In genomic region chr9:36207016-36207415, GRCh38 we compare ENCODE assay signal across 12 cellular contexts. TPM values are rescaled to one million over a fixed set of nuclear protein-coding genes. Genes with fewer than 3 reads are reported as not detected.
DNase-seq lines count a peak whose midpoint lies in the region; ATAC-seq and TF ChIP-seq lines count a peak whose summit lies in the region.
"Had no signal": no experiment of that assay in that cellular context is flagged by ENCODE, and none has a peak within 500 bp of the region (broad histone marks: within the 10 kb centered on the region; RNA-seq: fewer than 3 reads in every experiment).

No MANE protein-coding gene starts in this region.

- WGBS in adrenal gland, 4 donors = 56 to 75% (median 70%) methylated on average over 4 of the region's 4 CpGs
- 75 to 85% (median 83%) methylated on average over 4 of the region's 4 CpGs for WGBS in stomach, 5 donors

- peaks cover 32 to 42% of the 10 kb centered on the region in 2 donors for H3K4me1 ChIP-seq in adrenal gland (replicated peaks in 1 of 2)
- H3K4me1 ChIP-seq in stomach = peaks cover 0 to 53% (median 34%) of the 10 kb centered on the region in 4 donors
- H3K4me1 ChIP-seq in colonic mucosa = no peaks in the 10 kb centered on the region

- H3K4me3 ChIP-seq in adrenal gland = no peak overlapping the region
- no peak overlapping the region for H3K4me3 ChIP-seq in stomach
- H3K4me3 ChIP-seq in colonic mucosa = no peak overlapping the region
- H3K4me3 ChIP-seq: suprapubic skin had no signal

- TF ChIP-seq CTCF in adrenal gland (IDR thresholded peaks at IDR 0.05) (no peak), stomach (IDR thresholded peaks at IDR 0.05) (no peak), colonic mucosa (IDR thresholded peaks at IDR 0.05) (no peak)

- TF ChIP-seq EP300 in stomach (IDR thresholded peaks at IDR 0.05) = no peak

- no peak overlapping the region for H3K4me3 Mint-ChIP-seq in activated CD8-positive, alpha-beta memory T cell treated with anti-CD3 and anti-CD28 coated beads, Interleukin-2, amount 10 ng/mL, durations not matched to agents 7 days and 5 days
- no peak overlapping the region for H3K4me3 Mint-ChIP-seq in stimulated activated naive CD8-positive, alpha-beta T cell treated with anti-CD3 and anti-CD28 coated beads, Interleukin-15, amount 100 ng/mL, for 72 hours

- CTCF ChIA-PET in activated CD8-positive, alpha-beta memory T cell treated with anti-CD3 and anti-CD28 coated beads, Interleukin-2, amount 10 ng/mL, durations not matched to agents 7 days and 5 days (lab: Charles Lee) = interaction anchor here (0.6 to 0.9 kb wide), 3 partner anchors 13 to 104 kb away, joined by 3 read pairs; no protein-coding TSS in a partner anchor

- H3K36me3 Mint-ChIP-seq in activated CD8-positive, alpha-beta memory T cell treated with anti-CD3 and anti-CD28 coated beads, Interleukin-2, amount 10 ng/mL, durations not matched to agents 7 days and 5 days = peaks cover 77% of the 10 kb centered on the region

- peak overlapping the region; percentile 74 for H3K27ac Mint-ChIP-seq in activated CD8-positive, alpha-beta memory T cell treated with anti-CD3 and anti-CD28 coated beads, Interleukin-2, amount 10 ng/mL, durations not matched to agents 7 days and 5 days
- peak overlapping the region; percentile 81 to 93 for H3K27ac Mint-ChIP-seq in stimulated activated naive CD8-positive, alpha-beta T cell treated with anti-CD3 and anti-CD28 coated beads, Interleukin-15, amount 100 ng/mL, for 72 hours

- no peak for DNase-seq in activated CD8-positive, alpha-beta memory T cell treated with anti-CD3 and anti-CD28 coated beads, Interleukin-2, amount 10 ng/mL, durations not matched to agents 7 days and 5 days
- DNase-seq in activated CD8-positive, alpha-beta memory T cell treated with anti-CD3 and anti-CD28 coated beads for 24 hours = no peak
- DNase-seq in adrenal gland (no peak), islet precursor cell (peak; percentile 53), stomach (no peak), colonic mucosa (no peak)
- DNase-seq in stimulated activated naive CD8-positive, alpha-beta T cell treated with anti-CD3 and anti-CD28 coated beads, Interleukin-15, amount 100 ng/mL, for 72 hours = no peak
- DNase-seq: central memory CD4-positive, alpha-beta T cell; NCI-H446 treated with DMSO at 0.1 percent for 48 hours; small intestine had no signal

- intact Hi-C loops in adrenal gland (cut with DNase I) = no loop called here
- intact Hi-C loops in stomach (cut with DNase I; ENCODE audit: low total_unique reads) = no loop called here
- intact Hi-C loops in colonic mucosa (cut with DNase I) = no loop called here

- no peak for TF ChIP-seq POLR2A in adrenal gland (IDR thresholded peaks at IDR 0.05)
- TF ChIP-seq POLR2A in stomach (IDR thresholded peaks at IDR 0.05) = no peak

- H3K9ac ChIP-seq in colonic mucosa (ENCODE audit: low read depth in 2 of 2, low read length in 2 of 2) = no peak overlapping the region

- H3K27me3 Mint-ChIP-seq in activated CD8-positive, alpha-beta memory T cell treated with anti-CD3 and anti-CD28 coated beads, Interleukin-2, amount 10 ng/mL, durations not matched to agents 7 days and 5 days = no peaks in the 10 kb centered on the region
- H3K27me3 Mint-ChIP-seq in stimulated activated naive CD8-positive, alpha-beta T cell treated with anti-CD3 and anti-CD28 coated beads, Interleukin-15, amount 100 ng/mL, for 72 hours = no peaks in the 10 kb centered on the region

- H3K4me1 Mint-ChIP-seq in activated CD8-positive, alpha-beta memory T cell treated with anti-CD3 and anti-CD28 coated beads, Interleukin-2, amount 10 ng/mL, durations not matched to agents 7 days and 5 days = peaks cover 57% of the 10 kb centered on the region
- peaks cover 46% of the 10 kb centered on the region for H3K4me1 Mint-ChIP-seq in stimulated activated naive CD8-positive, alpha-beta T cell treated with anti-CD3 and anti-CD28 coated beads, Interleukin-15, amount 100 ng/mL, for 72 hours

- H3K9me3 Mint-ChIP-seq in activated CD8-positive, alpha-beta memory T cell treated with anti-CD3 and anti-CD28 coated beads, Interleukin-2, amount 10 ng/mL, durations not matched to agents 7 days and 5 days (ENCODE audit: low read depth) = no peaks in the 10 kb centered on the region
- H3K9me3 Mint-ChIP-seq in stimulated activated naive CD8-positive, alpha-beta T cell treated with anti-CD3 and anti-CD28 coated beads, Interleukin-15, amount 100 ng/mL, for 72 hours = no peaks in the 10 kb centered on the region

- peak overlapping the region in 3 of 5 donors; percentile 9 to 79 (median 63) for H3K27ac ChIP-seq in adrenal gland
- peak overlapping the region in 1 of 5 donors; percentile 13 for H3K27ac ChIP-seq in stomach
- no peak overlapping the region for H3K27ac ChIP-seq in colonic mucosa
- H3K27ac ChIP-seq: suprapubic skin had no signal

- peaks cover 0 to 94% of the 10 kb centered on the region in 2 donors for H3K36me3 ChIP-seq in adrenal gland (replicated peaks in 1 of 2)
- H3K36me3 ChIP-seq in stomach = peaks cover 91 to 100% (median 100%) of the 10 kb centered on the region in 4 donors
- H3K36me3 ChIP-seq in colonic mucosa = peaks cover 16% of the 10 kb centered on the region

- no peaks in the 10 kb centered on the region for H3K27me3 ChIP-seq in adrenal gland
- no peaks in the 10 kb centered on the region for H3K27me3 ChIP-seq in stomach
- H3K27me3 ChIP-seq in colonic mucosa = no peaks in the 10 kb centered on the region
- H3K27me3 ChIP-seq: suprapubic skin had no signal

- no peak for ATAC-seq in activated CD8-positive, alpha-beta memory T cell treated with anti-CD3 and anti-CD28 coated beads, Interleukin-2, amount 10 ng/mL, durations not matched to agents 7 days and 5 days
- no peak for ATAC-seq in stimulated activated naive CD8-positive, alpha-beta T cell treated with anti-CD3 and anti-CD28 coated beads, Interleukin-15, amount 100 ng/mL, for 72 hours
- no peak for ATAC-seq in HG02973 (IDR thresholded peaks at IDR 0.05; ENCODE audit: unreplicated experiment)

- no peaks in the 10 kb centered on the region for H3K9me3 ChIP-seq in adrenal gland (replicated peaks in 1 of 3)
- H3K9me3 ChIP-seq in stomach = no peaks in the 10 kb centered on the region
- no peaks in the 10 kb centered on the region for H3K9me3 ChIP-seq in colonic mucosa
- H3K9me3 ChIP-seq: suprapubic skin had no signal

RNA-seq across cellular contexts. Expression of gene CLTA, which starts 16.3 kb away (rescaled TPM):
- total RNA-seq in activated CD8-positive, alpha-beta memory T cell treated with anti-CD3 and anti-CD28 coated beads, Interleukin-2, amount 10 ng/mL, durations not matched to agents 7 days and 5 days = 100 to 1,000 TPM; 156 to 177 TPM
- total RNA-seq in adrenal gland = 100 to 1,000 TPM; 167 to 301 (median 230) TPM
- polyA plus RNA-seq in adrenal gland = 100 to 1,000 TPM in 2 of 3 donors, 10 to 100 TPM in 1; 95.6 to 199 (median 126) TPM
- 100 to 1,000 TPM in 3 of 5 donors, 10 to 100 TPM in 2; 25.1 to 890 (median 117) TPM for total RNA-seq in stomach
- 100 to 1,000 TPM; 164 to 322 (median 196) TPM for polyA plus RNA-seq in stomach
- 100 to 1,000 TPM; 210 to 312 TPM for total RNA-seq in colonic mucosa

RNA-seq across cellular contexts. Expression of gene CCIN, which starts 37.8 kb away (rescaled TPM):
- total RNA-seq in activated CD8-positive, alpha-beta memory T cell treated with anti-CD3 and anti-CD28 coated beads, Interleukin-2, amount 10 ng/mL, durations not matched to agents 7 days and 5 days = under 1 TPM in 1 of 2 experiments, not detected in 1; 0.15 TPM
- total RNA-seq in adrenal gland = 1 to 10 TPM in 3 of 8 donors, under 1 TPM in 5; 0.22 to 1.9 (median 0.49) TPM
- 1 to 10 TPM in 1 of 3 donors, under 1 TPM in 2; 0.20 to 1.2 (median 0.32) TPM for polyA plus RNA-seq in adrenal gland
- total RNA-seq in stomach = 1 to 10 TPM in 2 of 5 donors, under 1 TPM in 1, not detected in 2; 0.45 to 1.3 (median 1.2) TPM
- polyA plus RNA-seq in stomach = under 1 TPM in 2 of 3 donors, not detected in 1; 0.08 to 0.31 TPM
- total RNA-seq in colonic mucosa = under 1 TPM in 1 of 2 donors, not detected in 1; 0.32 TPM
- total RNA-seq: suprapubic skin had no signal

RNA-seq across cellular contexts. Expression of gene GNE, which starts 51.2 kb away (rescaled TPM):
- 10 to 100 TPM; 17.3 to 19.6 TPM for total RNA-seq in activated CD8-positive, alpha-beta memory T cell treated with anti-CD3 and anti-CD28 coated beads, Interleukin-2, amount 10 ng/mL, durations not matched to agents 7 days and 5 days
- total RNA-seq in adrenal gland = 10 to 100 TPM; 16.3 to 34.3 (median 21.1) TPM
- 10 to 100 TPM in 1 of 3 donors, 1 to 10 TPM in 2; 4.8 to 28.3 (median 5.1) TPM for polyA plus RNA-seq in adrenal gland
- 10 to 100 TPM in 4 of 5 donors, 1 to 10 TPM in 1; 2.3 to 63.1 (median 21.7) TPM for total RNA-seq in stomach
- 1 to 10 TPM; 2.6 to 5.3 (median 4.0) TPM for polyA plus RNA-seq in stomach
- 100 to 1,000 TPM; 150 to 190 TPM for total RNA-seq in colonic mucosa
